Comparison of ENCODE assay signal across 1 cellular context in genomic region chr17:38415250-38416194, GRCh38.
TF ChIP-seq lines count a peak whose summit lies in the region.

No MANE protein-coding gene starts in this region.

TF ChIP-seq in HepG2, 621 proteins besides CTCF, POLR2A, EP300 and RAD21 (continued from another document and continues in another):
- TF ChIP-seq, protein P1, sequence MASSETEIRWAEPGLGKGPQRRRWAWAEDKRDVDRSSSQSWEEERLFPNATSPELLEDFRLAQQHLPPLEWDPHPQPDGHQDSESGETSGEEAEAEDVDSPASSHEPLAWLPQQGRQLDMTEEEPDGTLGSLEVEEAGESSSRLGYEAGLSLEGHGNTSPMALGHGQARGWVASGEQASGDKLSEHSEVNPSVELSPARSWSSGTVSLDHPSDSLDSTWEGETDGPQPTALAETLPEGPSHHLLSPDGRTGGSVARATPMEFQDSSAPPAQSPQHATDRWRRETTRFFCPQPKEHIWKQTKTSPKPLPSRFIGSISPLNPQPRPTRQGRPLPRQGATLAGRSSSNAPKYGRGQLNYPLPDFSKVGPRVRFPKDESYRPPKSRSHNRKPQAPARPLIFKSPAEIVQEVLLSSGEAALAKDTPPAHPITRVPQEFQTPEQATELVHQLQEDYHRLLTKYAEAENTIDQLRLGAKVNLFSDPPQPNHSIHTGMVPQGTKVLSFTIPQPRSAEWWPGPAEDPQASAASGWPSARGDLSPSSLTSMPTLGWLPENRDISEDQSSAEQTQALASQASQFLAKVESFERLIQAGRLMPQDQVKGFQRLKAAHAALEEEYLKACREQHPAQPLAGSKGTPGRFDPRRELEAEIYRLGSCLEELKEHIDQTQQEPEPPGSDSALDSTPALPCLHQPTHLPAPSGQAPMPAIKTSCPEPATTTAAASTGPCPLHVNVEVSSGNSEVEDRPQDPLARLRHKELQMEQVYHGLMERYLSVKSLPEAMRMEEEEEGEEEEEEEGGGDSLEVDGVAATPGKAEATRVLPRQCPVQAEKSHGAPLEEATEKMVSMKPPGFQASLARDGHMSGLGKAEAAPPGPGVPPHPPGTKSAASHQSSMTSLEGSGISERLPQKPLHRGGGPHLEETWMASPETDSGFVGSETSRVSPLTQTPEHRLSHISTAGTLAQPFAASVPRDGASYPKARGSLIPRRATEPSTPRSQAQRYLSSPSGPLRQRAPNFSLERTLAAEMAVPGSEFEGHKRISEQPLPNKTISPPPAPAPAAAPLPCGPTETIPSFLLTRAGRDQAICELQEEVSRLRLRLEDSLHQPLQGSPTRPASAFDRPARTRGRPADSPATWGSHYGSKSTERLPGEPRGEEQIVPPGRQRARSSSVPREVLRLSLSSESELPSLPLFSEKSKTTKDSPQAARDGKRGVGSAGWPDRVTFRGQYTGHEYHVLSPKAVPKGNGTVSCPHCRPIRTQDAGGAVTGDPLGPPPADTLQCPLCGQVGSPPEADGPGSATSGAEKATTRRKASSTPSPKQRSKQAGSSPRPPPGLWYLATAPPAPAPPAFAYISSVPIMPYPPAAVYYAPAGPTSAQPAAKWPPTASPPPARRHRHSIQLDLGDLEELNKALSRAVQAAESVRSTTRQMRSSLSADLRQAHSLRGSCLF (CRISPR knock-in tag; IDR thresholded peaks at IDR 0.05; ENCODE audit: borderline replicate concordance), result no peak
- TF ChIP-seq CBFB (CRISPR knock-in tag; IDR thresholded peaks at IDR 0.05) (no peak), ZNF644 (CRISPR knock-in tag; IDR thresholded peaks at IDR 0.05; ENCODE audit: low read depth) (peak; percentile 42), ZNF556 (CRISPR knock-in tag; IDR thresholded peaks at IDR 0.05; ENCODE audit: borderline replicate concordance) (no peak), SRY (CRISPR knock-in tag; IDR thresholded peaks at IDR 0.05) (0 out of 2 replicates have a peak, but pooled peaks have one; percentile 51), NKX3-1 (CRISPR knock-in tag; IDR thresholded peaks at IDR 0.05) (no peak), JARID2 (CRISPR knock-in tag; IDR thresholded peaks at IDR 0.05; ENCODE audit: insufficient replicate concordance) (no peak), GRHL1 (CRISPR knock-in tag; conservative IDR thresholded peaks at IDR 0.05) (no peak), ZNF558 (CRISPR knock-in tag; IDR thresholded peaks at IDR 0.05; ENCODE audit: borderline replicate concordance) (no peak), ZKSCAN5 (CRISPR knock-in tag; IDR thresholded peaks at IDR 0.05) (no peak; the same call in 1 of the 2 replicates), ZNF891 (CRISPR knock-in tag; IDR thresholded peaks at IDR 0.05) (peak; percentile 93), ZFP36L1 (CRISPR knock-in tag; IDR thresholded peaks at IDR 0.05) (no peak), TCF7L2 (IDR thresholded peaks at IDR 0.05; ENCODE audit: low read depth, low read length) (no peak), ZFYVE20 (CRISPR knock-in tag; IDR thresholded peaks at IDR 0.05; ENCODE audit: borderline replicate concordance, low read depth) (no peak), ZNF432 (CRISPR knock-in tag; IDR thresholded peaks at IDR 0.05; ENCODE audit: borderline replicate concordance) (no peak), IRF2 (CRISPR knock-in tag; IDR thresholded peaks at IDR 0.05) (peak; percentile 36; the same call in 1 of the 2 replicates), ZFP36 (IDR thresholded peaks at IDR 0.05; ENCODE audit: borderline replicate concordance, low read depth, low read length, partially characterized antibody) (no peak), MATR3 (CRISPR knock-in tag; IDR thresholded peaks at IDR 0.05) (no peak), RELA (CRISPR knock-in tag; IDR thresholded peaks at IDR 0.05) (no peak), KLF16 (CRISPR knock-in tag; IDR thresholded peaks at IDR 0.05) (peak in 1 of 2 experiments; percentile 62; a peak in 2 of 4 replicates), ARNT (IDR thresholded peaks at IDR 0.05) (no peak), ZNF672 (CRISPR knock-in tag; IDR thresholded peaks at IDR 0.05) (no peak), FLYWCH1 (CRISPR knock-in tag; IDR thresholded peaks at IDR 0.05) (no peak), GABPB1 (CRISPR knock-in tag; IDR thresholded peaks at IDR 0.05) (peak; percentile 67), ZMYM3 (CRISPR knock-in tag; IDR thresholded peaks at IDR 0.05) (0 out of 2 replicates have a peak, but pooled peaks have one; percentile 33), SRSF9 (IDR thresholded peaks at IDR 0.05; ENCODE audit: borderline replicate concordance, insufficient read depth, low read depth, low read length, poor library complexity, severe bottlenecking) (no peak)
- TF ChIP-seq, protein P2, sequence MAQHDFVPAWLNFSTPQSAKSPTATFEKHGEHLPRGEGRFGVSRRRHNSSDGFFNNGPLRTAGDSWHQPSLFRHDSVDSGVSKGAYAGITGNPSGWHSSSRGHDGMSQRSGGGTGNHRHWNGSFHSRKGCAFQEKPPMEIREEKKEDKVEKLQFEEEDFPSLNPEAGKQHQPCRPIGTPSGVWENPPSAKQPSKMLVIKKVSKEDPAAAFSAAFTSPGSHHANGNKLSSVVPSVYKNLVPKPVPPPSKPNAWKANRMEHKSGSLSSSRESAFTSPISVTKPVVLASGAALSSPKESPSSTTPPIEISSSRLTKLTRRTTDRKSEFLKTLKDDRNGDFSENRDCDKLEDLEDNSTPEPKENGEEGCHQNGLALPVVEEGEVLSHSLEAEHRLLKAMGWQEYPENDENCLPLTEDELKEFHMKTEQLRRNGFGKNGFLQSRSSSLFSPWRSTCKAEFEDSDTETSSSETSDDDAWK (CRISPR knock-in tag; IDR thresholded peaks at IDR 0.05), result no peak
- TF ChIP-seq, protein P3, sequence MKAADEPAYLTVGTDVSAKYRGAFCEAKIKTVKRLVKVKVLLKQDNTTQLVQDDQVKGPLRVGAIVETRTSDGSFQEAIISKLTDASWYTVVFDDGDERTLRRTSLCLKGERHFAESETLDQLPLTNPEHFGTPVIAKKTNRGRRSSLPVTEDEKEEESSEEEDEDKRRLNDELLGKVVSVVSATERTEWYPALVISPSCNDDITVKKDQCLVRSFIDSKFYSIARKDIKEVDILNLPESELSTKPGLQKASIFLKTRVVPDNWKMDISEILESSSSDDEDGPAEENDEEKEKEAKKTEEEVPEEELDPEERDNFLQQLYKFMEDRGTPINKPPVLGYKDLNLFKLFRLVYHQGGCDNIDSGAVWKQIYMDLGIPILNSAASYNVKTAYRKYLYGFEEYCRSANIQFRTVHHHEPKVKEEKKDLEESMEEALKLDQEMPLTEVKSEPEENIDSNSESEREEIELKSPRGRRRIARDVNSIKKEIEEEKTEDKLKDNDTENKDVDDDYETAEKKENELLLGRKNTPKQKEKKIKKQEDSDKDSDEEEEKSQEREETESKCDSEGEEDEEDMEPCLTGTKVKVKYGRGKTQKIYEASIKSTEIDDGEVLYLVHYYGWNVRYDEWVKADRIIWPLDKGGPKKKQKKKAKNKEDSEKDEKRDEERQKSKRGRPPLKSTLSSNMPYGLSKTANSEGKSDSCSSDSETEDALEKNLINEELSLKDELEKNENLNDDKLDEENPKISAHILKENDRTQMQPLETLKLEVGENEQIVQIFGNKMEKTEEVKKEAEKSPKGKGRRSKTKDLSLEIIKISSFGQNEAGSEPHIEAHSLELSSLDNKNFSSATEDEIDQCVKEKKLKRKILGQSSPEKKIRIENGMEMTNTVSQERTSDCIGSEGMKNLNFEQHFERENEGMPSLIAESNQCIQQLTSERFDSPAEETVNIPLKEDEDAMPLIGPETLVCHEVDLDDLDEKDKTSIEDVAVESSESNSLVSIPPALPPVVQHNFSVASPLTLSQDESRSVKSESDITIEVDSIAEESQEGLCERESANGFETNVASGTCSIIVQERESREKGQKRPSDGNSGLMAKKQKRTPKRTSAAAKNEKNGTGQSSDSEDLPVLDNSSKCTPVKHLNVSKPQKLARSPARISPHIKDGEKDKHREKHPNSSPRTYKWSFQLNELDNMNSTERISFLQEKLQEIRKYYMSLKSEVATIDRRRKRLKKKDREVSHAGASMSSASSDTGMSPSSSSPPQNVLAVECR (CRISPR knock-in tag; IDR thresholded peaks at IDR 0.05; ENCODE audit: borderline replicate concordance), result peak; percentile 81
- TF ChIP-seq, protein P4, sequence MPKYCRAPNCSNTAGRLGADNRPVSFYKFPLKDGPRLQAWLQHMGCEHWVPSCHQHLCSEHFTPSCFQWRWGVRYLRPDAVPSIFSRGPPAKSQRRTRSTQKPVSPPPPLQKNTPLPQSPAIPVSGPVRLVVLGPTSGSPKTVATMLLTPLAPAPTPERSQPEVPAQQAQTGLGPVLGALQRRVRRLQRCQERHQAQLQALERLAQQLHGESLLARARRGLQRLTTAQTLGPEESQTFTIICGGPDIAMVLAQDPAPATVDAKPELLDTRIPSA (CRISPR knock-in tag; IDR thresholded peaks at IDR 0.05; ENCODE audit: borderline replicate concordance), result no peak; the same call in 1 of the 2 replicates
- TF ChIP-seq, protein P5, sequence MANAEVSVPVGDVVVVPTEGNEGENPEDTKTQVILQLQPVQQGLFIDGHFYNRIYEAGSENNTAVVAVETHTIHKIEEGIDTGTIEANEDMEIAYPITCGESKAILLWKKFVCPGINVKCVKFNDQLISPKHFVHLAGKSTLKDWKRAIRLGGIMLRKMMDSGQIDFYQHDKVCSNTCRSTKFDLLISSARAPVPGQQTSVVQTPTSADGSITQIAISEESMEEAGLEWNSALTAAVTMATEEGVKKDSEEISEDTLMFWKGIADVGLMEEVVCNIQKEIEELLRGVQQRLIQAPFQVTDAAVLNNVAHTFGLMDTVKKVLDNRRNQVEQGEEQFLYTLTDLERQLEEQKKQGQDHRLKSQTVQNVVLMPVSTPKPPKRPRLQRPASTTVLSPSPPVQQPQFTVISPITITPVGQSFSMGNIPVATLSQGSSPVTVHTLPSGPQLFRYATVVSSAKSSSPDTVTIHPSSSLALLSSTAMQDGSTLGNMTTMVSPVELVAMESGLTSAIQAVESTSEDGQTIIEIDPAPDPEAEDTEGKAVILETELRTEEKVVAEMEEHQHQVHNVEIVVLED (CRISPR knock-in tag; IDR thresholded peaks at IDR 0.05; ENCODE audit: borderline replicate concordance), result no peak
- TF ChIP-seq, protein P6, sequence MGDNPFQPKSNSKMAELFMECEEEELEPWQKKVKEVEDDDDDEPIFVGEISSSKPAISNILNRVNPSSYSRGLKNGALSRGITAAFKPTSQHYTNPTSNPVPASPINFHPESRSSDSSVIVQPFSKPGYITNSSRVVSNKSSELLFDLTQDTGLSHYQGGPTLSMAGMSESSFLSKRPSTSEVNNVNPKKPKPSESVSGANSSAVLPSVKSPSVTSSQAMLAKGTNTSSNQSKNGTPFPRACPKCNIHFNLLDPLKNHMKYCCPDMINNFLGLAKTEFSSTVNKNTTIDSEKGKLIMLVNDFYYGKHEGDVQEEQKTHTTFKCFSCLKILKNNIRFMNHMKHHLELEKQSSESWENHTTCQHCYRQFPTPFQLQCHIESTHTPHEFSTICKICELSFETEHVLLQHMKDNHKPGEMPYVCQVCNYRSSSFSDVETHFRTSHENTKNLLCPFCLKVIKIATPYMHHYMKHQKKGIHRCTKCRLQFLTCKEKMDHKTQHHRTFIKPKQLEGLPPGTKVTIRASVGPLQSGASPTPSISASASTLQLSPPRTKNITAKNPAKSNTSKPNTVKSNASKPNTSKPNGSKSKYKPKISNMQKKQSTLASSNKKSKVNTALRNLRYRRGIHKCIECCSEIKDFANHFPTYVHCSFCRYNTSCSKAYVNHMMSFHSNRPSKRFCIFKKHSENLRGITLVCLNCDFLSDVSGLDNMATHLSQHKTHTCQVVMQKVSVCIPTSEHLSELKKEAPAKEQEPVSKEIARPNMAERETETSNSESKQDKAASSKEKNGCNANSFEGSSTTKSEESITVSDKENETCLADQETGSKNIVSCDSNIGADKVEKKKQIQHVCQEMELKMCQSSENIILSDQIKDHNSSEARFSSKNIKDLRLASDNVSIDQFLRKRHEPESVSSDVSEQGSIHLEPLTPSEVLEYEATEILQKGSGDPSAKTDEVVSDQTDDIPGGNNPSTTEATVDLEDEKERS (CRISPR knock-in tag; IDR thresholded peaks at IDR 0.05), result peak; percentile 58; the same call in 1 of the 2 replicates
- TF ChIP-seq, protein P7, sequence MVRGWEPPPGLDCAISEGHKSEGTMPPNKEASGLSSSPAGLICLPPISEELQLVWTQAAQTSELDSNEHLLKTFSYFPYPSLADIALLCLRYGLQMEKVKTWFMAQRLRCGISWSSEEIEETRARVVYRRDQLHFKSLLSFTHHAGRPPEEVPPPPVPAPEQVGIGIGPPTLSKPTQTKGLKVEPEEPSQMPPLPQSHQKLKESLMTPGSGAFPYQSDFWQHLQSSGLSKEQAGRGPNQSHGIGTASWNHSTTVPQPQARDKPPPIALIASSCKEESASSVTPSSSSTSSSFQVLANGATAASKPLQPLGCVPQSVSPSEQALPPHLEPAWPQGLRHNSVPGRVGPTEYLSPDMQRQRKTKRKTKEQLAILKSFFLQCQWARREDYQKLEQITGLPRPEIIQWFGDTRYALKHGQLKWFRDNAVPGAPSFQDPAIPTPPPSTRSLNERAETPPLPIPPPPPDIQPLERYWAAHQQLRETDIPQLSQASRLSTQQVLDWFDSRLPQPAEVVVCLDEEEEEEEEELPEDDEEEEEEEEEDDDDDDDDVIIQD (CRISPR knock-in tag; IDR thresholded peaks at IDR 0.05; ENCODE audit: low read depth), result no peak; the same call in 1 of the 2 replicates
- TF ChIP-seq, protein P8, sequence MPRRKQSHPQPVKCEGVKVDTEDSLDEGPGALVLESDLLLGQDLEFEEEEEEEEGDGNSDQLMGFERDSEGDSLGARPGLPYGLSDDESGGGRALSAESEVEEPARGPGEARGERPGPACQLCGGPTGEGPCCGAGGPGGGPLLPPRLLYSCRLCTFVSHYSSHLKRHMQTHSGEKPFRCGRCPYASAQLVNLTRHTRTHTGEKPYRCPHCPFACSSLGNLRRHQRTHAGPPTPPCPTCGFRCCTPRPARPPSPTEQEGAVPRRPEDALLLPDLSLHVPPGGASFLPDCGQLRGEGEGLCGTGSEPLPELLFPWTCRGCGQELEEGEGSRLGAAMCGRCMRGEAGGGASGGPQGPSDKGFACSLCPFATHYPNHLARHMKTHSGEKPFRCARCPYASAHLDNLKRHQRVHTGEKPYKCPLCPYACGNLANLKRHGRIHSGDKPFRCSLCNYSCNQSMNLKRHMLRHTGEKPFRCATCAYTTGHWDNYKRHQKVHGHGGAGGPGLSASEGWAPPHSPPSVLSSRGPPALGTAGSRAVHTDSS (CRISPR knock-in tag; conservative IDR thresholded peaks at IDR 0.05), result no peak
